ENCODE assay signal across 22 cellular contexts in genomic region chr1:31793586-31794285, GRCh38. TPM values are rescaled to one million over a fixed set of nuclear protein-coding genes. Genes with fewer than 3 reads are reported as not detected.
A peak's percentile ranks its signal among the peaks of the same experiment; 100 is the strongest.
DNase-seq lines count a peak whose midpoint lies in the region; ATAC-seq and TF ChIP-seq lines count a peak whose summit lies in the region.
"Had no signal": no experiment of that assay in that cellular context is flagged by ENCODE, and none has a peak within 500 bp of the region (broad histone marks: within the 10 kb centered on the region; RNA-seq: fewer than 3 reads in every experiment).

No MANE protein-coding gene starts in this region.

- H3K4me2 ChIP-seq in osteoblast (ENCODE audit: insufficient read depth, low read length): no peak overlapping the region

- TF ChIP-seq CTCF in AG04450 (IDR thresholded peaks at IDR 0.05; ENCODE audit: low read depth, low read length): no peak
- TF ChIP-seq CTCF in CD14-positive monocyte (IDR thresholded peaks at IDR 0.05): no peak
- TF ChIP-seq CTCF in dorsolateral prefrontal cortex (IDR thresholded peaks at IDR 0.05 in 54 of 56, conservative IDR thresholded peaks at IDR 0.05 in 2 of 56; ENCODE audit: low read depth in 1 of 56, partially characterized antibody in 56 of 56): no peak
- TF ChIP-seq CTCF in osteoblast (IDR thresholded peaks at IDR 0.05; ENCODE audit: extremely low read depth, low read depth, low read length): no peak

- no peaks in the 10 kb centered on the region for H3K36me3 Mint-ChIP-seq in CD14-positive monocyte

- H3K27ac Mint-ChIP-seq in CD14-positive monocyte: no peak overlapping the region
- H3K27ac Mint-ChIP-seq: CD4-positive, alpha-beta T cell; T-helper 17 cell had no signal

- POLR2A ChIA-PET in AG04450 (lab: Yijun Ruan, JAX): no interaction called here

- peaks cover 62% of the 10 kb centered on the region for H3K36me3 ChIP-seq in osteoblast (ENCODE audit: insufficient read depth, low read length)
- H3K36me3 ChIP-seq: cardiac muscle cell, thoracic aorta had no signal

- peak overlapping the region; percentile 21 for H3K27ac ChIP-seq in AG04450 (ENCODE audit: low read depth, low read length)
- H3K27ac ChIP-seq in dorsolateral prefrontal cortex: peak overlapping the region in 3 of 59 donors; percentile 3 to 57 (median 23)
- no peak overlapping the region for H3K27ac ChIP-seq in osteoblast (ENCODE audit: low read depth, low read length)
- no peak overlapping the region for H3K27ac ChIP-seq in substantia nigra (ENCODE audit: low read depth, low read length, poor library complexity, severe bottlenecking)
- H3K27ac ChIP-seq: cardiac muscle cell, SK-N-MC, thoracic aorta had no signal

- peaks cover 44% of the 10 kb centered on the region for H3K4me1 ChIP-seq in osteoblast (ENCODE audit: insufficient read depth, low read length)

- H3K27me3 ChIP-seq in AG04450 (ENCODE audit: control insufficient read depth, insufficient read depth, low read length): no peaks in the 10 kb centered on the region
- no peaks in the 10 kb centered on the region for H3K27me3 ChIP-seq in dorsolateral prefrontal cortex
- H3K27me3 ChIP-seq in osteoblast (ENCODE audit: insufficient read depth, low read length): no peaks in the 10 kb centered on the region
- H3K27me3 ChIP-seq: cardiac muscle cell had no signal

- ATAC-seq in left cardiac atrium: no peak
- ATAC-seq: T-helper 17 cell had no signal

- no peaks in the 10 kb centered on the region; the same call in 1 of the 2 replicates for H3K9me3 ChIP-seq in AG04450 (ENCODE audit: control insufficient read depth, insufficient read depth, low read length)
- H3K9me3 ChIP-seq in osteoblast (ENCODE audit: low read depth, low read length): no peaks in the 10 kb centered on the region
- H3K9me3 ChIP-seq: thoracic aorta had no signal

- intact Hi-C loops in CD14-positive monocyte (cut with micrococcal nuclease) (loop anchor here in 1 of 2 donors (10.0 kb wide), 1 partner anchor 229 kb away; no protein-coding TSS in a partner anchor), dorsolateral prefrontal cortex (cut with DNase I) (loop anchor here in 1 of 2 donors (10.0 kb wide), 1 partner anchor 171 kb away; no protein-coding TSS in a partner anchor), left cardiac atrium (cut with DNase I) (loop anchor here in 1 of 2 donors (10.0 kb wide), 1 partner anchor 171 kb away; no protein-coding TSS in a partner anchor)

- H3K4me3 ChIP-seq in AG04450 (ENCODE audit: low read depth, low read length) (no peak overlapping the region), dorsolateral prefrontal cortex (no peak overlapping the region), osteoblast (ENCODE audit: insufficient read depth, low read length) (no peak overlapping the region)
- H3K4me3 ChIP-seq: cardiac muscle cell, SK-N-MC, thoracic aorta had no signal

- CTCF ChIA-PET in AG04450 (lab: Charles Lee): no interaction called here

- DNase-seq in AG04450 (ENCODE audit: low read depth, low spot score) (no peak), CD14-positive monocyte (ENCODE audit: low spot score) (peak; percentile 36), dorsolateral prefrontal cortex (peak in 8 of 10 donors; percentile 2 to 41 (median 26)), osteoblast (ENCODE audit: insufficient read length, low spot score, missing footprints) (peak; percentile 52), substantia nigra (lab: John Stamatoyannopoulos, UW) (no peak), left cardiac atrium (no peak), GM03348 (ENCODE audit: low spot score) (no peak)
- DNase-seq: dermis blood vessel endothelial cell; EL; HCEC 1CT; NCI-H1092; NCI-H1930; NCI-H226; NCI-H774; RPMI8226; stimulated activated CD4-positive, alpha-beta T cell treated with anti-CD3 and anti-CD28 coated beads, Interleukin-4, amount 100 ng/mL, for 24 hours; stimulated activated naive CD4-positive, alpha-beta T cell; T-helper 17 cell had no signal

- no peak overlapping the region for H3K4me3 Mint-ChIP-seq in CD14-positive monocyte
- H3K4me3 Mint-ChIP-seq: CD4-positive, alpha-beta T cell; T-helper 17 cell had no signal

- peaks cover 57% of the 10 kb centered on the region for H3K79me2 ChIP-seq in osteoblast (ENCODE audit: insufficient read depth, low read length)

- no peaks in the 10 kb centered on the region for H3K9me3 Mint-ChIP-seq in CD14-positive monocyte
- H3K9me3 Mint-ChIP-seq: CD4-positive, alpha-beta T cell had no signal

- peaks cover 2% of the 10 kb centered on the region for H3K4me1 Mint-ChIP-seq in CD14-positive monocyte

- H3K27me3 Mint-ChIP-seq in CD14-positive monocyte (ENCODE audit: low read depth in 3 of 3): peaks cover 5 to 17% (median 16%) of the 10 kb centered on the region in 3 donors
- H3K27me3 Mint-ChIP-seq: CD4-positive, alpha-beta T cell had no signal

- H4K20me1 ChIP-seq in osteoblast (ENCODE audit: insufficient read depth, low read length): peaks cover 49% of the 10 kb centered on the region

- no peak overlapping the region for H2AFZ ChIP-seq in osteoblast (ENCODE audit: low read length)

RNA-seq across cellular contexts. Expression of gene SPOCD1, which starts 22.1 kb away (rescaled TPM):
- polyA plus RNA-seq in AG04450 (2011; rRNA removed) (78.8 and 98.5 TPM in 2 replicates), CD14-positive monocyte (not detected)
- polyA minus RNA-seq in AG04450 (2011; rRNA and poly(A)+ RNA removed): 62.9 and 89.1 TPM in 2 replicates
- total RNA-seq in dorsolateral prefrontal cortex (1 to 10 TPM in 68 of 120 experiments, under 1 TPM in 48, not detected in 4; 0.14 to 9.4 (median 1.1) TPM), osteoblast (58.6 and 67.8 TPM in 2 replicates), left cardiac atrium (1 to 10 TPM in 1 of 2 donors, under 1 TPM in 1; 0.18 to 1.2 TPM)

RNA-seq across cellular contexts. Expression of gene ADGRB2, which starts 29.6 kb away (rescaled TPM):
- polyA plus RNA-seq in AG04450 (2011; rRNA removed) (5.4 and 7.2 TPM in 2 replicates), CD14-positive monocyte (not detected)
- polyA minus RNA-seq in AG04450 (2011; rRNA and poly(A)+ RNA removed): 6.6 and 7.8 TPM in 2 replicates
- total RNA-seq in dorsolateral prefrontal cortex (100 to 1,000 TPM; 101 to 272 (median 186) TPM), osteoblast (5.8 and 7.4 TPM in 2 replicates), left cardiac atrium (10 to 100 TPM; 14.0 to 18.7 TPM)

Comparison
In these comparisons a context has a peak if more than half of its experiments do, and no peak if none do; other contexts are left out.
1. DNase-seq: peak in CD14-positive monocyte (single experiment), dorsolateral prefrontal cortex (8 of 10) and osteoblast (single experiment); none in AG04450 (single experiment), substantia nigra (0 of 49), left cardiac atrium (single experiment) and GM03348 (single experiment).
2. RNA of gene ADGRB2, which starts 29.6 kb away (total RNA-seq): 101 to 272 TPM in dorsolateral prefrontal cortex; 14.0 to 18.7 TPM in left cardiac atrium and 5.8 to 7.4 TPM in osteoblast; every median in the first group is over 4 times any median in the second.